In genomic region chr6:74899416-74899815, GRCh38 we compare ENCODE assay signal across 13 cellular contexts.
DNase-seq lines count a peak whose midpoint lies in the region; ATAC-seq, FAIRE-seq and TF ChIP-seq lines count a peak whose summit lies in the region.
"Had no signal": no experiment of that assay in that cellular context is flagged by ENCODE, and none has a peak within 500 bp of the region (broad histone marks: within the 10 kb centered on the region; RNA-seq: fewer than 3 reads in every experiment).

No MANE protein-coding gene starts in this region.

- no peaks in the 10 kb centered on the region for H3K79me2 ChIP-seq in GM23338 (replicated peaks; ENCODE audit: insufficient read depth)

- H3K27ac ChIP-seq in 22Rv1: no peak overlapping the region
- no peak overlapping the region for H3K27ac ChIP-seq in GM23338 (ENCODE audit: low read depth)
- H3K27ac ChIP-seq: esophagus muscularis mucosa had no signal

- no peaks in the 10 kb centered on the region for H3K27me3 ChIP-seq in GM23338 (ENCODE audit: insufficient read depth)
- H3K27me3 ChIP-seq: esophagus muscularis mucosa had no signal

- no peak overlapping the region for H2AFZ ChIP-seq in GM23338

- H3K9me2 ChIP-seq in GM23338 (ENCODE audit: insufficient read depth): no peaks in the 10 kb centered on the region; the same call in 1 of the 2 replicates

- DNase-seq in GM23338 (ENCODE audit: low spot score) (peak; percentile 50), OCI-M1 (lab: John Stamatoyannopoulos, UW) (peak; percentile 51), epithelial cell of proximal tubule (ENCODE audit: low read depth) (no peak), amygdala (lab: John Stamatoyannopoulos, UW) (no peak), NCI-H526 treated with DMSO at 0.1 percent for 48 hours (lab: John Stamatoyannopoulos, UW) (no peak), HTR-8/SVneo (ENCODE audit: insufficient read length, low spot score) (no peak)
- DNase-seq: NCI-H1694; stimulated activated CD4-positive, alpha-beta T cell treated with anti-CD3 and anti-CD28 coated beads, Interleukin-15, amount 100 ng/mL, for 24 hours; stimulated activated naive B cell treated with anti-CD40 and anti-IgM and Interleukin-4, amounts not matched to agents 10 μg/mL and 1 μg/mL and 100 μg/mL, for 72 hours had no signal

- H3K36me3 Mint-ChIP-seq in GM23338 (ENCODE audit: low read depth): peaks cover 16% of the 10 kb centered on the region; the same call in 2 of the 3 replicates
- H3K36me3 Mint-ChIP-seq: stimulated activated naive B cell treated with anti-CD40 and anti-IgM and Interleukin-4, amounts not matched to agents 10 μg/mL and 1 μg/mL and 100 μg/mL, for 72 hours had no signal

- FAIRE-seq in HTR-8/SVneo (lab: Jason Lieb, UNC): no peak

- no peak overlapping the region for H3K4me3 Mint-ChIP-seq in GM23338
- H3K4me3 Mint-ChIP-seq: B cell; stimulated activated naive B cell treated with anti-CD40 and anti-IgM and Interleukin-4, amounts not matched to agents 10 μg/mL and 1 μg/mL and 100 μg/mL, for 72 hours had no signal

- H3K27me3 Mint-ChIP-seq in GM23338 (ENCODE audit: insufficient read depth, low read depth, poor library complexity): no peaks in the 10 kb centered on the region
- H3K27me3 Mint-ChIP-seq: B cell; stimulated activated naive B cell treated with anti-CD40 and anti-IgM and Interleukin-4, amounts not matched to agents 10 μg/mL and 1 μg/mL and 100 μg/mL, for 72 hours had no signal

- ATAC-seq in GM23338 (no peak), GM18502 (IDR thresholded peaks at IDR 0.05; ENCODE audit: poor library complexity, unreplicated experiment) (no peak)
- ATAC-seq: stimulated activated naive B cell treated with anti-CD40 and anti-IgM and Interleukin-4, amounts not matched to agents 10 μg/mL and 1 μg/mL and 100 μg/mL, for 72 hours had no signal

- no peak overlapping the region for H3K27ac Mint-ChIP-seq in GM23338
- H3K27ac Mint-ChIP-seq: B cell; stimulated activated naive B cell treated with anti-CD40 and anti-IgM and Interleukin-4, amounts not matched to agents 10 μg/mL and 1 μg/mL and 100 μg/mL, for 72 hours had no signal

- peaks cover 48% of the 10 kb centered on the region for H3K9me3 Mint-ChIP-seq in GM23338

- TF ChIP-seq CTCF in 22Rv1 (IDR thresholded peaks at IDR 0.05): peak; percentile 26; the same call in 1 of the 2 replicates
- TF ChIP-seq CTCF in GM23338 (conservative IDR thresholded peaks at IDR 0.05; ENCODE audit: low read depth in 2 of 2): peak; percentile 50 to 60
- peak; percentile 54 for TF ChIP-seq CTCF in epithelial cell of proximal tubule (conservative IDR thresholded peaks at IDR 0.05; ENCODE audit: low read depth, low read length)

- no peak overlapping the region for H3K4me2 ChIP-seq in GM23338

- no peaks in the 10 kb centered on the region for H3K36me3 ChIP-seq in GM23338 (ENCODE audit: insufficient read depth)
- H3K36me3 ChIP-seq: esophagus muscularis mucosa had no signal

- H3K4me1 Mint-ChIP-seq in GM23338: no peaks in the 10 kb centered on the region
- H3K4me1 Mint-ChIP-seq: B cell; stimulated activated naive B cell treated with anti-CD40 and anti-IgM and Interleukin-4, amounts not matched to agents 10 μg/mL and 1 μg/mL and 100 μg/mL, for 72 hours had no signal

- H3K4me3 ChIP-seq in GM23338 (no peak overlapping the region), epithelial cell of proximal tubule (ENCODE audit: low read depth, low read length) (no peak overlapping the region)
- H3K4me3 ChIP-seq: esophagus muscularis mucosa had no signal

- H4K20me1 ChIP-seq in GM23338 (replicated peaks; ENCODE audit: insufficient read depth): no peaks in the 10 kb centered on the region

- no peaks in the 10 kb centered on the region for H3F3A ChIP-seq in GM23338 (replicated peaks; ENCODE audit: low read depth)

- H3K4me1 ChIP-seq in GM23338 (ENCODE audit: insufficient read depth): no peaks in the 10 kb centered on the region
- H3K4me1 ChIP-seq: esophagus muscularis mucosa had no signal

TF ChIP-seq in GM23338, 12 proteins besides CTCF, POLR2A, EP300 and RAD21 (continues in another document):
- TF ChIP-seq, protein P1, sequence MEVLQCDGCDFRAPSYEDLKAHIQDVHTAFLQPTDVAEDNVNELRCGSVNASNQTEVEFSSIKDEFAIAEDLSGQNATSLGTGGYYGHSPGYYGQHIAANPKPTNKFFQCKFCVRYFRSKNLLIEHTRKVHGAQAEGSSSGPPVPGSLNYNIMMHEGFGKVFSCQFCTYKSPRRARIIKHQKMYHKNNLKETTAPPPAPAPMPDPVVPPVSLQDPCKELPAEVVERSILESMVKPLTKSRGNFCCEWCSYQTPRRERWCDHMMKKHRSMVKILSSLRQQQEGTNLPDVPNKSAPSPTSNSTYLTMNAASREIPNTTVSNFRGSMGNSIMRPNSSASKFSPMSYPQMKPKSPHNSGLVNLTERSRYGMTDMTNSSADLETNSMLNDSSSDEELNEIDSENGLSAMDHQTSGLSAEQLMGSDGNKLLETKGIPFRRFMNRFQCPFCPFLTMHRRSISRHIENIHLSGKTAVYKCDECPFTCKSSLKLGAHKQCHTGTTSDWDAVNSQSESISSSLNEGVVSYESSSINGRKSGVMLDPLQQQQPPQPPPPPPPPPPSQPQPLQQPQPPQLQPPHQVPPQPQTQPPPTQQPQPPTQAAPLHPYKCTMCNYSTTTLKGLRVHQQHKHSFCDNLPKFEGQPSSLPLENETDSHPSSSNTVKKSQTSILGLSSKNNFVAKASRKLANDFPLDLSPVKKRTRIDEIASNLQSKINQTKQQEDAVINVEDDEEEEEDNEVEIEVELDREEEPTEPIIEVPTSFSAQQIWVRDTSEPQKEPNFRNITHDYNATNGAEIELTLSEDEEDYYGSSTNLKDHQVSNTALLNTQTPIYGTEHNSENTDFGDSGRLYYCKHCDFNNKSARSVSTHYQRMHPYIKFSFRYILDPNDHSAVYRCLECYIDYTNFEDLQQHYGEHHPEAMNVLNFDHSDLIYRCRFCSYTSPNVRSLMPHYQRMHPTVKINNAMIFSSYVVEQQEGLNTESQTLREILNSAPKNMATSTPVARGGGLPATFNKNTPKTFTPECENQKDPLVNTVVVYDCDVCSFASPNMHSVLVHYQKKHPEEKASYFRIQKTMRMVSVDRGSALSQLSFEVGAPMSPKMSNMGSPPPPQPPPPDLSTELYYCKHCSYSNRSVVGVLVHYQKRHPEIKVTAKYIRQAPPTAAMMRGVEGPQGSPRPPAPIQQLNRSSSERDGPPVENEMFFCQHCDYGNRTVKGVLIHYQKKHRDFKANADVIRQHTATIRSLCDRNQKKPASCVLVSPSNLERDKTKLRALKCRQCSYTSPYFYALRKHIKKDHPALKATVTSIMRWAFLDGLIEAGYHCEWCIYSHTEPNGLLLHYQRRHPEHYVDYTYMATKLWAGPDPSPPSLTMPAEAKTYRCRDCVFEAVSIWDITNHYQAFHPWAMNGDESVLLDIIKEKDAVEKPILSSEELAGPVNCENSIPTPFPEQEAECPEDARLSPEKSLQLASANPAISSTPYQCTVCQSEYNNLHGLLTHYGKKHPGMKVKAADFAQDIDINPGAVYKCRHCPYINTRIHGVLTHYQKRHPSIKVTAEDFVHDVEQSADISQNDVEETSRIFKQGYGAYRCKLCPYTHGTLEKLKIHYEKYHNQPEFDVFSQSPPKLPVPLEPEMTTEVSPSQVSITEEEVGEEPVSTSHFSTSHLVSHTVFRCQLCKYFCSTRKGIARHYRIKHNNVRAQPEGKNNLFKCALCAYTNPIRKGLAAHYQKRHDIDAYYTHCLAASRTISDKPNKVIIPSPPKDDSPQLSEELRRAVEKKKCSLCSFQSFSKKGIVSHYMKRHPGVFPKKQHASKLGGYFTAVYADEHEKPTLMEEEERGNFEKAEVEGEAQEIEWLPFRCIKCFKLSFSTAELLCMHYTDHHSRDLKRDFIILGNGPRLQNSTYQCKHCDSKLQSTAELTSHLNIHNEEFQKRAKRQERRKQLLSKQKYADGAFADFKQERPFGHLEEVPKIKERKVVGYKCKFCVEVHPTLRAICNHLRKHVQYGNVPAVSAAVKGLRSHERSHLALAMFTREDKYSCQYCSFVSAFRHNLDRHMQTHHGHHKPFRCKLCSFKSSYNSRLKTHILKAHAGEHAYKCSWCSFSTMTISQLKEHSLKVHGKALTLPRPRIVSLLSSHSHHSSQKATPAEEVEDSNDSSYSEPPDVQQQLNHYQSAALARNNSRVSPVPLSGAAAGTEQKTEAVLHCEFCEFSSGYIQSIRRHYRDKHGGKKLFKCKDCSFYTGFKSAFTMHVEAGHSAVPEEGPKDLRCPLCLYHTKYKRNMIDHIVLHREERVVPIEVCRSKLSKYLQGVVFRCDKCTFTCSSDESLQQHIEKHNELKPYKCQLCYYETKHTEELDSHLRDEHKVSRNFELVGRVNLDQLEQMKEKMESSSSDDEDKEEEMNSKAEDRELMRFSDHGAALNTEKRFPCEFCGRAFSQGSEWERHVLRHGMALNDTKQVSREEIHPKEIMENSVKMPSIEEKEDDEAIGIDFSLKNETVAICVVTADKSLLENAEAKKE (CRISPR knock-in tag; IDR thresholded peaks at IDR 0.05): no peak
- TF ChIP-seq EZH2 (IDR thresholded peaks at IDR 0.05; ENCODE audit: low read depth, unreplicated experiment) (no peak), STAT1 (IDR thresholded peaks at IDR 0.05; ENCODE audit: unreplicated experiment) (no peak), ZNF114 (CRISPR knock-in tag; IDR thresholded peaks at IDR 0.05) (no peak), POLR2AphosphoS5 (IDR thresholded peaks at IDR 0.05; ENCODE audit: low read depth) (no peak), ETS1 (IDR thresholded peaks at IDR 0.05) (no peak), EZH2phosphoT487 (IDR thresholded peaks at IDR 0.05; ENCODE audit: unreplicated experiment) (no peak), CREB1 (CRISPR knock-in tag; IDR thresholded peaks at IDR 0.05; ENCODE audit: low read depth) (no peak)

Comparison
In these comparisons a context has a peak if more than half of its experiments do, and no peak if none do; other contexts are left out.
1. DNase-seq: peak in GM23338 (single experiment) and OCI-M1 (single experiment); none in epithelial cell of proximal tubule (single experiment), amygdala (0 of 56), NCI-H526 treated with DMSO at 0.1 percent for 48 hours (single experiment) and HTR-8/SVneo (single experiment).
2. Peak in every context shown above with its lines, with median percentiles within 50 percentile points of each other: CTCF ChIP-seq.